Comparison of ENCODE assay signal across 33 cellular contexts in genomic region chr19:21611659-21612402, GRCh38.
"Had no signal": no experiment of that assay in that cellular context is flagged by ENCODE, and none has a peak within 500 bp of the region (broad histone marks: within the 10 kb centered on the region; RNA-seq: fewer than 3 reads in every experiment).

No MANE protein-coding gene starts in this region.

- H3K4me1 ChIP-seq: ascending aorta, vagina had no signal

- H3K27me3 Mint-ChIP-seq: activated naive CD4-positive, alpha-beta T cell treated with anti-CD3 and anti-CD28 coated beads, Interleukin-2, amount 10 ng/mL, durations not matched to agents 7 days and 5 days; activated naive CD8-positive, alpha-beta T cell treated with anti-CD3 and anti-CD28 coated beads, Interleukin-2, amount 10 ng/mL, durations not matched to agents 7 days and 5 days; effector memory CD8-positive, alpha-beta T cell; natural killer cell treated with Interleukin-12 subunit alpha and Interleukin-12 subunit beta and Interleukin-15 and Interleukin-18, amount 100 ng/mL, for 72 hours; stimulated activated naive CD8-positive, alpha-beta T cell treated with anti-CD3 and anti-CD28 coated beads, Interleukin-15, Interleukin-2, amounts not matched to agents 100 ng/mL and 50 ng/mL, for 24 hours had no signal

- H3K27ac Mint-ChIP-seq: activated naive CD4-positive, alpha-beta T cell treated with anti-CD3 and anti-CD28 coated beads, Interleukin-2, amount 10 ng/mL, durations not matched to agents 7 days and 5 days; activated naive CD8-positive, alpha-beta T cell treated with anti-CD3 and anti-CD28 coated beads, Interleukin-2, amount 10 ng/mL, durations not matched to agents 7 days and 5 days; activated T-helper 1 cell treated with anti-CD3 and anti-CD28 coated beads, Interleukin-12 subunit alpha, Interleukin-12 subunit beta, Interleukin-2, Interleukin-4 antibody, amounts not matched to agents 30 ng/mL and 10 ng/mL and 1 ng/mL, durations not matched to agents 14 hours and 24 hours and 36 hours; effector memory CD8-positive, alpha-beta T cell; natural killer cell treated with Interleukin-12 subunit alpha and Interleukin-12 subunit beta and Interleukin-15 and Interleukin-18, amount 100 ng/mL, for 72 hours; stimulated activated effector memory CD8-positive, alpha-beta T cell treated with anti-CD3 and anti-CD28 coated beads, Interleukin-12 subunit alpha, Interleukin-12 subunit beta, amount 100 ng/mL, for 72 hours; stimulated activated naive CD8-positive, alpha-beta T cell treated with anti-CD3 and anti-CD28 coated beads, Interleukin-15, Interleukin-2, amounts not matched to agents 100 ng/mL and 50 ng/mL, for 24 hours had no signal

- H3K4me1 Mint-ChIP-seq: activated naive CD4-positive, alpha-beta T cell treated with anti-CD3 and anti-CD28 coated beads, Interleukin-2, amount 10 ng/mL, durations not matched to agents 7 days and 5 days; activated naive CD8-positive, alpha-beta T cell treated with anti-CD3 and anti-CD28 coated beads, Interleukin-2, amount 10 ng/mL, durations not matched to agents 7 days and 5 days; brain; stimulated activated effector memory CD8-positive, alpha-beta T cell treated with anti-CD3 and anti-CD28 coated beads, Interleukin-12 subunit alpha, Interleukin-12 subunit beta, amount 100 ng/mL, for 72 hours had no signal

- H3K4me3 ChIP-seq: ascending aorta, cardiac muscle cell, heart left ventricle, left lung, lung, mucosa of descending colon, skin epidermis, thoracic aorta, vagina had no signal

- H3K9me3 ChIP-seq: ascending aorta, heart left ventricle, left lung, mucosa of descending colon, neutrophil, thoracic aorta, vagina had no signal

- H3K27ac ChIP-seq: ascending aorta, cardiac muscle cell, left lung, neutrophil, skin epidermis, thoracic aorta, vagina, WERI-Rb-1 had no signal

- H3K36me3 Mint-ChIP-seq: activated naive CD4-positive, alpha-beta T cell treated with anti-CD3 and anti-CD28 coated beads, Interleukin-2, amount 10 ng/mL, durations not matched to agents 7 days and 5 days; activated naive CD8-positive, alpha-beta T cell treated with anti-CD3 and anti-CD28 coated beads, Interleukin-2, amount 10 ng/mL, durations not matched to agents 7 days and 5 days; brain; natural killer cell treated with Interleukin-12 subunit alpha and Interleukin-12 subunit beta and Interleukin-15 and Interleukin-18, amount 100 ng/mL, for 72 hours; stimulated activated effector memory CD8-positive, alpha-beta T cell treated with anti-CD3 and anti-CD28 coated beads, Interleukin-12 subunit alpha, Interleukin-12 subunit beta, amount 100 ng/mL, for 72 hours had no signal

- ATAC-seq: activated CD4-positive, CD25-positive, alpha-beta regulatory T cell treated with anti-CD3 and anti-CD28 coated beads, Interleukin-2, amount 50 U/mL, for 24 hours; effector memory CD8-positive, alpha-beta T cell; heart left ventricle; left lung; mucosa of descending colon; natural killer cell treated with Interleukin-12 subunit alpha and Interleukin-12 subunit beta and Interleukin-15 and Interleukin-18, amount 100 ng/mL, for 72 hours; sciatic nerve; stimulated activated effector memory CD8-positive, alpha-beta T cell treated with anti-CD3 and anti-CD28 coated beads, Interleukin-12 subunit alpha, Interleukin-12 subunit beta, amount 100 ng/mL, for 72 hours had no signal

- H3K9me3 Mint-ChIP-seq: effector memory CD8-positive, alpha-beta T cell; natural killer cell treated with Interleukin-12 subunit alpha and Interleukin-12 subunit beta and Interleukin-15 and Interleukin-18, amount 100 ng/mL, for 72 hours had no signal

- H3K4me3 Mint-ChIP-seq: activated naive CD4-positive, alpha-beta T cell treated with anti-CD3 and anti-CD28 coated beads, Interleukin-2, amount 10 ng/mL, durations not matched to agents 7 days and 5 days; activated naive CD8-positive, alpha-beta T cell treated with anti-CD3 and anti-CD28 coated beads, Interleukin-2, amount 10 ng/mL, durations not matched to agents 7 days and 5 days; activated T-helper 1 cell treated with anti-CD3 and anti-CD28 coated beads, Interleukin-12 subunit alpha, Interleukin-12 subunit beta, Interleukin-2, Interleukin-4 antibody, amounts not matched to agents 30 ng/mL and 10 ng/mL and 1 ng/mL, durations not matched to agents 14 hours and 24 hours and 36 hours; brain; effector memory CD8-positive, alpha-beta T cell; natural killer cell treated with Interleukin-12 subunit alpha and Interleukin-12 subunit beta and Interleukin-15 and Interleukin-18, amount 100 ng/mL, for 72 hours; stimulated activated effector memory CD8-positive, alpha-beta T cell treated with anti-CD3 and anti-CD28 coated beads, Interleukin-12 subunit alpha, Interleukin-12 subunit beta, amount 100 ng/mL, for 72 hours; stimulated activated naive CD8-positive, alpha-beta T cell treated with anti-CD3 and anti-CD28 coated beads, Interleukin-15, Interleukin-2, amounts not matched to agents 100 ng/mL and 50 ng/mL, for 24 hours had no signal

- H3K27me3 ChIP-seq: ascending aorta, cardiac muscle cell, heart left ventricle, left lung, neutrophil, vagina had no signal

- DNase-seq: activated CD4-positive, alpha-beta T cell treated with anti-CD3 and anti-CD28 coated beads for 48 hours; activated CD4-positive, alpha-beta T cell treated with anti-CD3 and anti-CD28 coated beads, Interleukin-2, amount 50 U/mL, for 48 hours; activated CD8-positive, alpha-beta memory T cell treated with anti-CD3 and anti-CD28 coated beads, Interleukin-2, amount 50 U/mL, for 4 hours; activated effector memory CD4-positive, alpha-beta T cell treated with anti-CD3 and anti-CD28 coated beads, Interleukin-2, amount 50 U/mL, for 16 hours; activated naive CD4-positive, alpha-beta T cell treated with anti-CD3 and anti-CD28 coated beads, Interleukin-2, amount 10 ng/mL, durations not matched to agents 7 days and 5 days; activated naive CD8-positive, alpha-beta T cell treated with anti-CD3 and anti-CD28 coated beads, Interleukin-2, amount 10 ng/mL, durations not matched to agents 7 days and 5 days; activated T-cell treated with anti-CD3 and anti-CD28 coated beads, Interleukin-2, amount 50 U/mL, for 1 hour; cortex of kidney; effector memory CD8-positive, alpha-beta T cell; foreskin fibroblast; heart left ventricle; left lung; mesendoderm; mucosa of descending colon; stimulated activated CD4-positive, alpha-beta T cell treated with anti-CD3 and anti-CD28 coated beads, Interleukin-12 subunit alpha, Interleukin-12 subunit beta, amount 100 ng/mL, for 4 hours; stimulated activated CD4-positive, alpha-beta T cell treated with anti-CD3 and anti-CD28 coated beads, Interleukin-4, amount 100 ng/mL, for 1 hour; T-helper 2 cell; trophoblast cell; WERI-Rb-1 had no signal

- H3K36me3 ChIP-seq: ascending aorta, cardiac muscle cell, heart left ventricle, left lung, neutrophil, thoracic aorta, vagina, WERI-Rb-1 had no signal
